Comparison of ENCODE assay signal across 9 cellular contexts in the genomic region with DNA sequence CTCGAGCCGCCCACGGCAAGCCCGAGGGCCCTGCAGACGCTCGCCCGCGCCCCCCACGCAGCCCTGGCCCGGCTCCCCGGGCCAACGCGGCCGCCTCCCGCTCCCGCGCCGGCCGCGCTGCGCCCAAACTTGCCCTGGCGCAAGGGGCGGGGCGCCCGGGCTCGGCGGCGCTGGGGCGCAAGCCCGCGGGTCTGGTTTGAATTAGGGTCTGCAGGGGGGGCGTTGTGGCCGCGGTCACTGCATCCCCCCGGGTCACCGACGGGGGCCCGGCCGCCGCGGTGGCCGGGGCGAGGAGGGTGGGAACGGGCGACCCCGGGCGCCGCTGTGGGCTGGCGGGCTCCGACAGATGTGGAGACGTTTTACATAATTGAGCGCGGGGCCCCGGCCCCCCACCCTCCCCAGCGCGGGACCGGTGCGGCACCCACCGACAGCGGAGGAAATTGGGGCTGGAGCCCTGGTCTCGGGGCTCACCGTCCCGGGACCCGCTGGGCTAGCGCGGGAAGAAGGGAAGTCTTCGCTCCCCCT. TPM values are rescaled to one million over a fixed set of nuclear protein-coding genes. Genes with fewer than 3 reads are reported as not detected.
DNase-seq lines count a peak whose midpoint lies in the region; ATAC-seq, FAIRE-seq and TF ChIP-seq lines count a peak whose summit lies in the region.
"Had no signal": no experiment of that assay in that cellular context is flagged by ENCODE, and none has a peak within 500 bp of the region (broad histone marks: within the 10 kb centered on the region; RNA-seq: fewer than 3 reads in every experiment).

No MANE protein-coding gene starts in this region.

- DNase-seq in kidney = peak; percentile 78
- peak; percentile 53 for DNase-seq in ureter (ENCODE audit: low spot score)
- DNase-seq in glutamatergic neuron = no peak
- DNase-seq in NCI-H1048 (lab: John Stamatoyannopoulos, UW) = no peak

- no peaks in the 10 kb centered on the region for H3K36me3 ChIP-seq in kidney (ENCODE audit: control insufficient read depth in 1 of 2, insufficient read depth in 2 of 2, low read length in 2 of 2)
- H3K36me3 ChIP-seq: neutrophil had no signal

- peak overlapping the region; percentile 82 to 84 for H3K27ac ChIP-seq in kidney (ENCODE audit: low read depth in 2 of 2, low read length in 2 of 2)
- H3K27ac ChIP-seq: neutrophil had no signal

- H3K4me3 Mint-ChIP-seq in activated T-helper 17 cell treated with anti-CD3 and anti-CD28 coated beads, Interleukin-2, amount 50 U/mL, for 72 hours = no peak overlapping the region
- H3K4me3 Mint-ChIP-seq in glutamatergic neuron (ENCODE audit: unreplicated experiment) = no peak overlapping the region

- intact Hi-C loops in kidney (cut with DNase I) = no loop called here

- H3K4me3 ChIP-seq in GM08714 (ENCODE audit: low read length) (peak overlapping the region; percentile 56; the same call in 1 of the 2 replicates), kidney (ENCODE audit: low read length in 2 of 2) (peak overlapping the region; percentile 57 to 73)

- no peaks in the 10 kb centered on the region for H3K9me3 Mint-ChIP-seq in activated T-helper 17 cell treated with anti-CD3 and anti-CD28 coated beads, Interleukin-2, amount 50 U/mL, for 72 hours
- peaks cover 6% of the 10 kb centered on the region for H3K9me3 Mint-ChIP-seq in glutamatergic neuron (ENCODE audit: unreplicated experiment)

- H3K9me3 ChIP-seq in kidney (ENCODE audit: control insufficient read depth in 1 of 2, low read length in 2 of 2) = no peaks in the 10 kb centered on the region
- H3K9me3 ChIP-seq: neutrophil had no signal

- FAIRE-seq in kidney (lab: Jason Lieb, UNC) = no peak

- H3K9ac ChIP-seq in kidney (ENCODE audit: low read length in 2 of 2) = peak overlapping the region; percentile 5 to 23

- no peaks in the 10 kb centered on the region for H3K36me3 Mint-ChIP-seq in activated T-helper 17 cell treated with anti-CD3 and anti-CD28 coated beads, Interleukin-2, amount 50 U/mL, for 72 hours (ENCODE audit: low read depth)
- H3K36me3 Mint-ChIP-seq in glutamatergic neuron (ENCODE audit: unreplicated experiment) = no peaks in the 10 kb centered on the region

- peak; percentile 26 for ATAC-seq in HG02763 (IDR thresholded peaks at IDR 0.05; ENCODE audit: unreplicated experiment)
- peak; percentile 11 for ATAC-seq in activated T-helper 17 cell treated with anti-CD3 and anti-CD28 coated beads, Interleukin-2, amount 50 U/mL, for 72 hours (replicated peaks)
- ATAC-seq in HG03108 (IDR thresholded peaks at IDR 0.05; ENCODE audit: unreplicated experiment) = no peak

- H3K27ac Mint-ChIP-seq in activated T-helper 17 cell treated with anti-CD3 and anti-CD28 coated beads, Interleukin-2, amount 50 U/mL, for 72 hours = no peak overlapping the region
- H3K27ac Mint-ChIP-seq in glutamatergic neuron (ENCODE audit: unreplicated experiment) = no peak overlapping the region

- TF ChIP-seq CTCF in kidney (IDR thresholded peaks at IDR 0.05; ENCODE audit: borderline replicate concordance, extremely low read depth, insufficient read depth) = no peak
- no peak for TF ChIP-seq CTCF in glutamatergic neuron (IDR thresholded peaks at IDR 0.05; ENCODE audit: partially characterized antibody, unreplicated experiment)

- no peaks in the 10 kb centered on the region for H3K4me1 Mint-ChIP-seq in activated T-helper 17 cell treated with anti-CD3 and anti-CD28 coated beads, Interleukin-2, amount 50 U/mL, for 72 hours
- peaks cover 7% of the 10 kb centered on the region for H3K4me1 Mint-ChIP-seq in glutamatergic neuron (ENCODE audit: low read depth, unreplicated experiment)

- peaks cover 29% of the 10 kb centered on the region for H3K27me3 Mint-ChIP-seq in activated T-helper 17 cell treated with anti-CD3 and anti-CD28 coated beads, Interleukin-2, amount 50 U/mL, for 72 hours
- peaks cover 19% of the 10 kb centered on the region for H3K27me3 Mint-ChIP-seq in glutamatergic neuron (ENCODE audit: unreplicated experiment)

- peaks cover 12 to 25% of the 10 kb centered on the region in 2 donors for H3K4me1 ChIP-seq in kidney (ENCODE audit: control insufficient read depth in 1 of 2, insufficient read depth in 1 of 2, low read depth in 1 of 2, low read length in 2 of 2)

RNA-seq across cellular contexts. Expression of a gene that starts 0.7 kb away (rescaled TPM):
- total RNA-seq in activated T-helper 17 cell treated with anti-CD3 and anti-CD28 coated beads, Interleukin-2, amount 50 U/mL, for 72 hours = under 1 TPM in 1 of 2 donors, not detected in 1; 0.30 TPM
- total RNA-seq in kidney (266 TPM), ureter (480 TPM), glutamatergic neuron (ENCODE audit: unreplicated experiment) (0.93 TPM)
- polyA plus RNA-seq in kidney (ENCODE audit: insufficient read depth, low read depth, low replicate concordance) = 206 TPM

Comparison
In these comparisons a context has a peak if more than half of its experiments do, and no peak if none do; other contexts are left out.
1. DNase-seq: peak in kidney (single experiment) and ureter (single experiment); none in glutamatergic neuron (single experiment) and NCI-H1048 (single experiment).
2. RNA of a gene that starts 0.7 kb away (total RNA-seq): 480 TPM in ureter (single experiment) and 266 TPM in kidney (single experiment); 0.93 TPM in glutamatergic neuron (single experiment) and 0.30 TPM in activated T-helper 17 cell treated with anti-CD3 and anti-CD28 coated beads, Interleukin-2, amount 50 U/mL, for 72 hours; every median in the first group is over 100 times any median in the second.